In genomic region chr1:162612606-162613400, GRCh38 we compare ENCODE assay signal across 11 cellular contexts. TPM values are rescaled to one million over a fixed set of nuclear protein-coding genes. Genes with fewer than 3 reads are reported as not detected.
DNase-seq lines count a peak whose midpoint lies in the region; ATAC-seq and TF ChIP-seq lines count a peak whose summit lies in the region.
"Had no signal": no experiment of that assay in that cellular context is flagged by ENCODE, and none has a peak within 500 bp of the region (broad histone marks: within the 10 kb centered on the region; RNA-seq: fewer than 3 reads in every experiment).

No MANE protein-coding gene starts in this region.

- H3K36me3 ChIP-seq in PC-3 (ENCODE audit: low read depth, low read length) (peaks cover 17% of the 10 kb centered on the region; the same call in 1 of the 2 replicates), gastroesophageal sphincter (peaks cover 0 to 5% of the 10 kb centered on the region in 2 donors), rectal smooth muscle tissue (ENCODE audit: control insufficient read depth, insufficient read depth, low read length) (peaks cover 4% of the 10 kb centered on the region)

- peak; percentile 31 for ATAC-seq in PC-3
- peak; percentile 84 for ATAC-seq in gastroesophageal sphincter
- ATAC-seq in HG02763 (IDR thresholded peaks at IDR 0.05; ENCODE audit: unreplicated experiment), result no peak
- ATAC-seq in HG03432 (IDR thresholded peaks at IDR 0.05; ENCODE audit: unreplicated experiment), result no peak

- intact Hi-C loops in PC-3 (cut with micrococcal nuclease), result loop anchor here (1.0 to 5.0 kb wide), 3 partner anchors 64 to 187 kb away; no protein-coding TSS in a partner anchor

- H3K9me2 ChIP-seq in PC-3 (replicated peaks; ENCODE audit: low read length), result no peaks in the 10 kb centered on the region

- CTCF ChIA-PET in PC-3 (lab: Charles Lee), result interaction anchor here (0.6 to 2.8 kb wide), 6 partner anchors 7 to 1552 kb away, joined by 3 to 26 read pairs (median 4); no protein-coding TSS in a partner anchor

- H3K4me1 ChIP-seq in PC-3 (ENCODE audit: insufficient read depth, low read length), result no peaks in the 10 kb centered on the region; the same call in 1 of the 2 replicates
- peaks cover 0 to 20% (median 12%) of the 10 kb centered on the region in 3 donors for H3K4me1 ChIP-seq in gastroesophageal sphincter
- H3K4me1 ChIP-seq in rectal smooth muscle tissue (ENCODE audit: control insufficient read depth, insufficient read depth, low read length), result peaks cover 12% of the 10 kb centered on the region

- peak; percentile 68 for DNase-seq in DMS 273 treated with DMSO at 0.1 percent for 48 hours (lab: John Stamatoyannopoulos, UW)
- no peak for DNase-seq in PC-3
- no peak for DNase-seq in NCI-H2227 (lab: John Stamatoyannopoulos, UW; ENCODE audit: unreplicated experiment)
- no peak for DNase-seq in EL
- DNase-seq: activated CD4-positive, alpha-beta T cell treated with anti-CD3 and anti-CD28 coated beads, Interleukin-2, amount 50 U/mL, for 1 hour; activated naive CD8-positive, alpha-beta T cell treated with anti-CD3 and anti-CD28 coated beads, Interleukin-2, amount 10 ng/mL, durations not matched to agents 7 days and 5 days; natural killer cell had no signal

- H3K79me2 ChIP-seq in PC-3 (ENCODE audit: low read length), result no peaks in the 10 kb centered on the region

- H3K27me3 ChIP-seq in PC-3 (ENCODE audit: low read length) (no peaks in the 10 kb centered on the region), gastroesophageal sphincter (no peaks in the 10 kb centered on the region), rectal smooth muscle tissue (ENCODE audit: control insufficient read depth, insufficient read depth, low read length) (no peaks in the 10 kb centered on the region)

- no peak overlapping the region for H3K4me2 ChIP-seq in PC-3 (ENCODE audit: low read length)

- H3K9me3 ChIP-seq in PC-3 (ENCODE audit: low read length) (no peaks in the 10 kb centered on the region), gastroesophageal sphincter (peaks cover 0 to 13% (median 0%) of the 10 kb centered on the region in 3 donors)

- H3K27ac ChIP-seq in PC-3 (ENCODE audit: low read length), result no peak overlapping the region
- peak overlapping the region; percentile 72 to 82 (median 77) for H3K27ac ChIP-seq in gastroesophageal sphincter
- peak overlapping the region; percentile 46 for H3K27ac ChIP-seq in rectal smooth muscle tissue (ENCODE audit: low read depth, low read length)

- H3K9ac ChIP-seq in PC-3 (ENCODE audit: low read length), result no peak overlapping the region
- H3K9ac ChIP-seq in rectal smooth muscle tissue (ENCODE audit: low read length), result no peak overlapping the region

- POLR2A ChIA-PET in PC-3 (lab: Charles Lee; ENCODE audit: unreplicated experiment), result interaction anchor here (0.5 kb wide), 1 partner anchor 123 kb away, joined by 6 read pairs; no protein-coding TSS in a partner anchor

- no peak for TF ChIP-seq EP300 in gastroesophageal sphincter (IDR thresholded peaks at IDR 0.05)

- H3F3A ChIP-seq in PC-3 (ENCODE audit: low read length, unreplicated experiment), result no peaks in the 10 kb centered on the region

- no TSS peak for BruUV-seq in PC-3 (replicated peaks; lab: Mats Ljungman, UMichigan)

- no peak overlapping the region for H2AFZ ChIP-seq in PC-3 (ENCODE audit: low read length)

- TF ChIP-seq POLR2A in gastroesophageal sphincter (IDR thresholded peaks at IDR 0.05), result no peak

- H3K4me3 ChIP-seq in PC-3 (ENCODE audit: low read length) (no peak overlapping the region), gastroesophageal sphincter (no peak overlapping the region), rectal smooth muscle tissue (ENCODE audit: low read length) (no peak overlapping the region)

- WGBS in gastroesophageal sphincter (ENCODE audit: low coverage in 1 of 2), 2 donors, result 32 to 34% methylated on average over 7 to 8 of the region's 8 CpGs

- TF ChIP-seq CTCF in PC-3 (conservative IDR thresholded peaks at IDR 0.05; ENCODE audit: low read depth, low read length), result no peak
- no peak for TF ChIP-seq CTCF in gastroesophageal sphincter (IDR thresholded peaks at IDR 0.05)

- no peaks in the 10 kb centered on the region for H4K20me1 ChIP-seq in PC-3 (ENCODE audit: low read length)

RNA-seq across cellular contexts. Expression of gene DDR2, which starts 19.5 kb away (rescaled TPM):
- total RNA-seq in PC-3 (2014; rRNA removed) (0.77 and 1.4 TPM in 2 replicates), gastroesophageal sphincter (100 to 1,000 TPM; 165 to 241 (median 199) TPM)

RNA-seq across cellular contexts. Expression of gene UAP1, which starts 51.3 kb away (rescaled TPM):
- total RNA-seq in PC-3 (2014; rRNA removed), result 116 and 118 TPM in 2 replicates
- 100 to 1,000 TPM in 2 of 4 donors, 10 to 100 TPM in 2; 60.7 to 194 (median 102) TPM for total RNA-seq in gastroesophageal sphincter

Comparison
In these comparisons a context has a peak if more than half of its experiments do, and no peak if none do; other contexts are left out.
1. ATAC-seq: peak in PC-3 (single experiment) and gastroesophageal sphincter (single experiment); none in HG02763 (single experiment) and HG03432 (single experiment).
2. RNA of gene DDR2, which starts 19.5 kb away (total RNA-seq): 165 to 241 TPM in gastroesophageal sphincter; 0.77 to 1.4 TPM in PC-3; every median in the first group is over 10 times any median in the second.